ENCODE assay signal across 28 cellular contexts in genomic region chr9:130390371-130390770, GRCh38.
"Had no signal": no experiment of that assay in that cellular context is flagged by ENCODE, and none has a peak within 500 bp of the region (broad histone marks: within the 10 kb centered on the region; RNA-seq: fewer than 3 reads in every experiment).

No MANE protein-coding gene starts in this region.

- H3K36me3 ChIP-seq: cardiac muscle cell, MG63, Peyer's patch, SJCRH30 had no signal

- H3K27me3 Mint-ChIP-seq: activated CD4-positive, alpha-beta T cell treated with anti-CD3 and anti-CD28 coated beads, Interleukin-2, amount 10 ng/mL, durations not matched to agents 7 days and 5 days; activated naive CD8-positive, alpha-beta T cell had no signal

- H3K9ac ChIP-seq: SK-N-SH had no signal

- H3K27ac Mint-ChIP-seq: activated B cell treated with CpG ODN at 0.5 μM for 24 hours; activated CD4-positive, alpha-beta memory T cell treated with anti-CD3 and anti-CD28 coated beads for 36 hours; activated CD4-positive, alpha-beta T cell treated with anti-CD3 and anti-CD28 coated beads, Interleukin-2, amount 10 ng/mL, durations not matched to agents 7 days and 5 days; activated naive CD4-positive, alpha-beta T cell treated with anti-CD3 and anti-CD28 coated beads for 36 hours; activated naive CD8-positive, alpha-beta T cell; activated T-helper 17 cell treated with anti-CD3 and anti-CD28 coated beads, Interleukin-2, amount 50 U/mL, for 72 hours; T-helper 2 cell treated with Interferon-gamma antibody and Interleukin-4, amounts not matched to agents 5 μg/mL and 100 μg/mL, for 36 hours had no signal

- H3K4me2 ChIP-seq: SK-N-SH had no signal

- H3K4me1 Mint-ChIP-seq: activated B cell treated with CpG ODN at 0.5 μM for 24 hours; activated CD4-positive, alpha-beta T cell treated with anti-CD3 and anti-CD28 coated beads, Interleukin-2, amount 10 ng/mL, durations not matched to agents 7 days and 5 days; activated T-helper 17 cell treated with anti-CD3 and anti-CD28 coated beads, Interleukin-2, amount 50 U/mL, for 72 hours had no signal

- DNase-seq: activated B cell treated with CpG ODN at 0.5 μM for 24 hours; activated CD4-positive, alpha-beta memory T cell treated with anti-CD3 and anti-CD28 coated beads for 36 hours; activated CD4-positive, alpha-beta T cell treated with anti-CD3 and anti-CD28 coated beads, Interleukin-2, amount 10 ng/mL, durations not matched to agents 7 days and 5 days; activated gamma-delta T cell; activated naive CD4-positive, alpha-beta T cell treated with anti-CD3 and anti-CD28 coated beads for 36 hours; activated T-cell treated with anti-CD3 and anti-CD28 coated beads for 4 hours; activated T-cell treated with anti-CD3 and anti-CD28 coated beads, Interleukin-2, amount 50 U/mL, for 48 hours; amygdala; MG63; MV-4-11; NCI-H1092 treated with DMSO at 0.1 percent for 48 hours; NCI-H1436; NCI-H1694 treated with DMSO at 0.1 percent for 48 hours; NCI-H2029 treated with DMSO at 0.1 percent for 48 hours; NCI-H510A treated with DMSO at 0.1 percent for 48 hours; NCI-H69; Peyer's patch; Right ventricle myocardium superior; SJCRH30; SK-N-SH; SW 1271 had no signal

- H3K9me3 Mint-ChIP-seq: activated B cell treated with CpG ODN at 0.5 μM for 24 hours; activated CD4-positive, alpha-beta memory T cell treated with anti-CD3 and anti-CD28 coated beads for 36 hours; activated CD4-positive, alpha-beta T cell treated with anti-CD3 and anti-CD28 coated beads, Interleukin-2, amount 10 ng/mL, durations not matched to agents 7 days and 5 days; activated naive CD4-positive, alpha-beta T cell treated with anti-CD3 and anti-CD28 coated beads for 36 hours; activated T-helper 17 cell treated with anti-CD3 and anti-CD28 coated beads, Interleukin-2, amount 50 U/mL, for 72 hours; T-helper 2 cell treated with Interferon-gamma antibody and Interleukin-4, amounts not matched to agents 5 μg/mL and 100 μg/mL, for 36 hours had no signal

- H3K4me3 Mint-ChIP-seq: activated B cell treated with CpG ODN at 0.5 μM for 24 hours; activated CD4-positive, alpha-beta memory T cell treated with anti-CD3 and anti-CD28 coated beads for 36 hours; activated CD4-positive, alpha-beta T cell treated with anti-CD3 and anti-CD28 coated beads, Interleukin-2, amount 10 ng/mL, durations not matched to agents 7 days and 5 days; activated naive CD4-positive, alpha-beta T cell treated with anti-CD3 and anti-CD28 coated beads for 36 hours; activated naive CD8-positive, alpha-beta T cell; activated T-helper 17 cell treated with anti-CD3 and anti-CD28 coated beads, Interleukin-2, amount 50 U/mL, for 72 hours; T-helper 2 cell treated with Interferon-gamma antibody and Interleukin-4, amounts not matched to agents 5 μg/mL and 100 μg/mL, for 36 hours had no signal

- FAIRE-seq: astrocyte had no signal

- H3K4me3 ChIP-seq: cardiac muscle cell, MG63, Peyer's patch, SJCRH30 had no signal

- H3K27ac ChIP-seq: cardiac muscle cell, Peyer's patch, RWPE1, SJCRH30 had no signal

- H3K9me3 ChIP-seq: MG63, Peyer's patch, SJCRH30, SK-N-SH had no signal

- H3K27me3 ChIP-seq: cardiac muscle cell, MG63, Peyer's patch, SJCRH30 had no signal

- H3K36me3 Mint-ChIP-seq: activated CD4-positive, alpha-beta memory T cell treated with anti-CD3 and anti-CD28 coated beads for 36 hours; activated naive CD8-positive, alpha-beta T cell; brain had no signal
